31 cellular contexts compared by ENCODE assay signal in genomic region chr21:14878971-14879370, GRCh38.
DNase-seq lines count a peak whose midpoint lies in the region; ATAC-seq, FAIRE-seq and TF ChIP-seq lines count a peak whose summit lies in the region.
"Had no signal": no experiment of that assay in that cellular context is flagged by ENCODE, and none has a peak within 500 bp of the region (broad histone marks: within the 10 kb centered on the region; RNA-seq: fewer than 3 reads in every experiment).

No MANE protein-coding gene starts in this region.

- H3K79me2 ChIP-seq in mammary epithelial cell (ENCODE audit: insufficient read depth, low read length) (no peaks in the 10 kb centered on the region), keratinocyte (ENCODE audit: control insufficient read depth, insufficient read depth, low read length) (no peaks in the 10 kb centered on the region)

- FAIRE-seq in bronchial epithelial cell (lab: Jason Lieb, UNC) (no peak), keratinocyte (lab: Jason Lieb, UNC) (no peak)
- FAIRE-seq: H1 had no signal

- H3K4me1 ChIP-seq in mammary epithelial cell (ENCODE audit: insufficient read depth, low read length) (peaks cover 22% of the 10 kb centered on the region), breast epithelium (peaks cover 0 to 8% of the 10 kb centered on the region in 2 donors), keratinocyte (ENCODE audit: control insufficient read depth, extremely low read depth, insufficient read depth, low read length) (peaks cover 25% of the 10 kb centered on the region)

- H3K9me3 ChIP-seq in mammary epithelial cell (replicated peaks; ENCODE audit: insufficient read depth, low read length) (no peaks in the 10 kb centered on the region), breast epithelium (no peaks in the 10 kb centered on the region), keratinocyte (ENCODE audit: control insufficient read depth, low read depth, low read length) (no peaks in the 10 kb centered on the region)
- H3K9me3 ChIP-seq: SK-N-SH, stomach, thyroid gland, vagina had no signal

- H2AFZ ChIP-seq in mammary epithelial cell (ENCODE audit: low read depth, low read length) (no peak overlapping the region), keratinocyte (ENCODE audit: control insufficient read depth, low read length) (no peak overlapping the region)

- H3K36me3 ChIP-seq in mammary epithelial cell (ENCODE audit: insufficient read depth, low read length) (no peaks in the 10 kb centered on the region), breast epithelium (no peaks in the 10 kb centered on the region), bronchial epithelial cell (ENCODE audit: control insufficient read depth, insufficient read depth, low read length) (no peaks in the 10 kb centered on the region), keratinocyte (ENCODE audit: control insufficient read depth in 2 of 2, extremely low read depth in 1 of 2, insufficient read depth in 2 of 2, low read length in 2 of 2) (no peaks in the 10 kb centered on the region)
- H3K36me3 ChIP-seq: stomach, thyroid gland, vagina had no signal

- TF ChIP-seq CTCF in mammary epithelial cell (conservative IDR thresholded peaks at IDR 0.05 in 1 of 2, IDR thresholded peaks at IDR 0.05 in 1 of 2; ENCODE audit: extremely low read depth in 1 of 2, insufficient read depth in 1 of 2, low read depth in 1 of 2, low read length in 2 of 2) = no peak
- no peak for TF ChIP-seq CTCF in breast epithelium (IDR thresholded peaks at IDR 0.05)
- TF ChIP-seq CTCF in bronchial epithelial cell (IDR thresholded peaks at IDR 0.05; ENCODE audit: insufficient read depth, low read length, severe bottlenecking) = no peak
- TF ChIP-seq CTCF in keratinocyte (optimal IDR thresholded peaks at IDR 0.05 in 1 of 3, IDR thresholded peaks at IDR 0.05 in 1 of 3, conservative IDR thresholded peaks at IDR 0.05 in 1 of 3; ENCODE audit: extremely low read depth in 1 of 3, insufficient read depth in 2 of 3, low read length in 3 of 3) = no peak

- intact Hi-C loops in mammary epithelial cell (cut with micrococcal nuclease) (loop anchor here (5.0 kb wide), 1 partner anchor 183 kb away; the partner anchor contains the start of gene NRIP1), breast epithelium (cut with DNase I; ENCODE audit: low total_unique reads) (no loop called here)

- H3K4me3 ChIP-seq in mammary epithelial cell (replicated peaks in 1 of 3; ENCODE audit: insufficient read depth in 1 of 3, low read depth in 2 of 3, low read length in 3 of 3) (no peak overlapping the region), breast epithelium (no peak overlapping the region), bronchial epithelial cell (ENCODE audit: low read depth, low read length) (no peak overlapping the region), keratinocyte (ENCODE audit: control insufficient read depth in 2 of 3, extremely low read depth in 1 of 3, insufficient read depth in 2 of 3, low read depth in 1 of 3, low read length in 3 of 3) (no peak overlapping the region)
- H3K4me3 ChIP-seq: skin epidermis, stomach, thyroid gland, vagina had no signal

- dilution Hi-C loops in mammary epithelial cell (cut with HindIII; ENCODE audit: low sequenced_read_pairs) = no loop called here
- dilution Hi-C loops in keratinocyte (cut with MboI; ENCODE audit: extremely low pct_ligation_motif_present, low sequenced_read_pairs) = no loop called here

- in situ Hi-C loops in mammary epithelial cell (cut with MboI; ENCODE audit: low sequenced_read_pairs in 2 of 2) = no loop called here

- TF ChIP-seq POLR2A in breast epithelium (IDR thresholded peaks at IDR 0.05) = no peak

- no peak overlapping the region for H3K4me2 ChIP-seq in mammary epithelial cell (ENCODE audit: insufficient read depth, low read depth, low read length)
- H3K4me2 ChIP-seq in keratinocyte (ENCODE audit: control insufficient read depth, extremely low read depth, insufficient read depth, low read depth, low read length) = no peak overlapping the region
- H3K4me2 ChIP-seq: SK-N-SH had no signal

- H3K27me3 ChIP-seq in mammary epithelial cell (ENCODE audit: insufficient read depth, low read length) = no peaks in the 10 kb centered on the region
- H3K27me3 ChIP-seq in breast epithelium = no peaks in the 10 kb centered on the region
- H3K27me3 ChIP-seq in bronchial epithelial cell (ENCODE audit: control insufficient read depth, insufficient read depth, low read length) = no peaks in the 10 kb centered on the region
- no peaks in the 10 kb centered on the region for H3K27me3 ChIP-seq in keratinocyte (ENCODE audit: control insufficient read depth, extremely low read depth, insufficient read depth, low read length)
- H3K27me3 ChIP-seq: stomach, thyroid gland, vagina had no signal

- no TSS peak for BruUV-seq in mammary epithelial cell (replicated peaks; lab: Mats Ljungman, UMichigan)

- no peaks in the 10 kb centered on the region for H4K20me1 ChIP-seq in mammary epithelial cell (ENCODE audit: insufficient read depth, low read length)
- H4K20me1 ChIP-seq in keratinocyte (ENCODE audit: control insufficient read depth, extremely low read depth, insufficient read depth, low read length) = no peaks in the 10 kb centered on the region

- no peak for ATAC-seq in HG03439 (IDR thresholded peaks at IDR 0.05; ENCODE audit: unreplicated experiment)
- ATAC-seq: activated T-cell treated with anti-CD3 and anti-CD28 coated beads, Interleukin-2, amount 50 U/mL, for 4 hours; CD8-positive, alpha-beta T cell had no signal

- DNase-seq in mammary epithelial cell (peak; percentile 70), breast epithelium (ENCODE audit: low spot score in 2 of 2) (no peak), bronchial epithelial cell (ENCODE audit: low read depth) (peak; percentile 87), keratinocyte (ENCODE audit: low read depth, low spot score) (no peak), DMS114 treated with DMSO at 0.1 percent for 48 hours (lab: John Stamatoyannopoulos, UW; ENCODE audit: unreplicated experiment) (no peak), NCI-H1436 (lab: John Stamatoyannopoulos, UW) (no peak), T-helper 1 cell (no peak)
- DNase-seq: 8988T; activated CD4-positive, alpha-beta T cell treated with anti-CD3 and anti-CD28 coated beads for 48 hours; activated gamma-delta T cell treated with Interleukin-2 at 50 U/mL for 16 hours; activated T-cell treated with anti-CD3 and anti-CD28 coated beads, Interleukin-2, amount 50 U/mL, for 4 hours; CD8-positive, alpha-beta T cell; cerebellar nuclear complex; DMS 273 treated with DMSO at 0.1 percent for 48 hours; erythroblast; head of caudate nucleus; naive thymus-derived CD4-positive, alpha-beta T cell; NCI-H1105; NCI-H2029 treated with DMSO at 0.1 percent for 48 hours; NCI-H2227 treated with DMSO at 0.1 percent for 48 hours; occipital lobe; SK-N-SH; stimulated activated CD4-positive, alpha-beta T cell treated with anti-CD3 and anti-CD28 coated beads, Interleukin-1b, Interleukin-23, amount 100 ng/mL, for 48 hours; stimulated activated CD8-positive, alpha-beta memory T cell treated with anti-CD3 and anti-CD28 coated beads, Interleukin-4, amount 100 ng/mL, for 48 hours; stomach; T-helper 2 cell; thyroid gland had no signal

- CTCF ChIA-PET in mammary epithelial cell (lab: Charles Lee; ENCODE audit: low non-redundant PET) = no interaction called here

- H3K27ac ChIP-seq in mammary epithelial cell (ENCODE audit: insufficient read depth, low read depth, low read length) (no peak overlapping the region), breast epithelium (peak overlapping the region in 1 of 2 donors; percentile 20), keratinocyte (ENCODE audit: control insufficient read depth, insufficient read depth, low read length) (peak overlapping the region; percentile 33)
- H3K27ac ChIP-seq: skin epidermis, stomach, thyroid gland, vagina had no signal

- WGBS in mammary epithelial cell (ENCODE audit: low coverage, missing lambda C conversion rate) = 76% methylated on average over 5 of the region's 5 CpGs

- no peaks in the 10 kb centered on the region for H3K9me1 ChIP-seq in keratinocyte (ENCODE audit: control insufficient read depth, extremely low read depth, insufficient read depth, low read length)

- H3K9ac ChIP-seq in mammary epithelial cell (ENCODE audit: insufficient read depth, low read length) = no peak overlapping the region
- no peak overlapping the region for H3K9ac ChIP-seq in keratinocyte (ENCODE audit: control insufficient read depth, extremely low read depth, insufficient read depth, low read length)
- H3K9ac ChIP-seq: SK-N-SH had no signal

Comparison
In these comparisons a context has a peak if more than half of its experiments do, and no peak if none do; other contexts are left out.
1. DNase-seq: peak in mammary epithelial cell (single experiment) and bronchial epithelial cell (single experiment); none in breast epithelium (0 of 2), keratinocyte (single experiment), DMS114 treated with DMSO at 0.1 percent for 48 hours (single experiment), NCI-H1436 (single experiment) and T-helper 1 cell (0 of 5).